ENCODE assay signal across 28 cellular contexts in genomic region chr3:184575701-184576100, GRCh38. TPM values are rescaled to one million over a fixed set of nuclear protein-coding genes. Genes with fewer than 3 reads are reported as not detected.
"Had no signal": no experiment of that assay in that cellular context is flagged by ENCODE, and none has a peak within 500 bp of the region (broad histone marks: within the 10 kb centered on the region; RNA-seq: fewer than 3 reads in every experiment).

No MANE protein-coding gene starts in this region.

- H3K27ac ChIP-seq: ascending aorta, body of pancreas, Peyer's patch, SJSA1 had no signal

- ATAC-seq: activated CD8-positive, alpha-beta memory T cell treated with anti-CD3 and anti-CD28 coated beads, Interleukin-2, amount 10 ng/mL, durations not matched to agents 7 days and 5 days; activated naive CD4-positive, alpha-beta T cell treated with anti-CD3 and anti-CD28 coated beads, Interleukin-2, amount 50 U/mL, for 72 hours; activated naive CD8-positive, alpha-beta T cell treated with anti-CD3 and anti-CD28 coated beads, Interleukin-2, amount 50 U/mL, for 24 hours; body of pancreas had no signal

- H3K36me3 Mint-ChIP-seq: activated CD8-positive, alpha-beta memory T cell treated with anti-CD3 and anti-CD28 coated beads, Interleukin-2, amount 10 ng/mL, durations not matched to agents 7 days and 5 days; activated naive CD4-positive, alpha-beta T cell treated with anti-CD3 and anti-CD28 coated beads, Interleukin-2, amount 50 U/mL, for 72 hours had no signal

- H3K4me1 Mint-ChIP-seq: activated CD8-positive, alpha-beta memory T cell treated with anti-CD3 and anti-CD28 coated beads, Interleukin-2, amount 10 ng/mL, durations not matched to agents 7 days and 5 days; activated naive CD8-positive, alpha-beta T cell treated with anti-CD3 and anti-CD28 coated beads, Interleukin-2, amount 50 U/mL, for 24 hours had no signal

- H3K4me3 ChIP-seq: ascending aorta, body of pancreas, Peyer's patch, SJSA1 had no signal

- H3K36me3 ChIP-seq: SJSA1 had no signal

- H3K27me3 ChIP-seq: ascending aorta, body of pancreas, Peyer's patch, SJSA1 had no signal

- H3K4me1 ChIP-seq: ascending aorta, body of pancreas had no signal

- H3K9me3 ChIP-seq: ascending aorta, body of pancreas, Peyer's patch, SJSA1 had no signal

- H3K27ac Mint-ChIP-seq: activated CD8-positive, alpha-beta memory T cell treated with anti-CD3 and anti-CD28 coated beads, Interleukin-2, amount 10 ng/mL, durations not matched to agents 7 days and 5 days; activated naive CD4-positive, alpha-beta T cell treated with anti-CD3 and anti-CD28 coated beads, Interleukin-2, amount 50 U/mL, for 72 hours; activated naive CD8-positive, alpha-beta T cell treated with anti-CD3 and anti-CD28 coated beads, Interleukin-2, amount 50 U/mL, for 24 hours; activated T-cell treated with anti-CD3 and anti-CD28 coated beads, Interleukin-2, amount 50 U/mL, for 24 hours; activated T-helper 1 cell treated with anti-CD3 and anti-CD28 coated beads, Interleukin-12 subunit alpha, Interleukin-12 subunit beta, Interleukin-2, Interleukin-4 antibody, amounts not matched to agents 30 ng/mL and 10 ng/mL and 1 ng/mL, durations not matched to agents 14 hours and 24 hours and 36 hours; T-helper 1 cell treated with Interleukin-12 subunit alpha and Interleukin-12 subunit beta and Interleukin-4 antibody, amounts not matched to agents 30 μg/mL and 1 μg/mL, for 36 hours; WTC11 had no signal

- H3K9me3 Mint-ChIP-seq: activated naive CD4-positive, alpha-beta T cell treated with anti-CD3 and anti-CD28 coated beads, Interleukin-2, amount 50 U/mL, for 72 hours; activated naive CD8-positive, alpha-beta T cell treated with anti-CD3 and anti-CD28 coated beads, Interleukin-2, amount 50 U/mL, for 24 hours; activated T-cell treated with anti-CD3 and anti-CD28 coated beads, Interleukin-2, amount 50 U/mL, for 24 hours; activated T-helper 1 cell treated with anti-CD3 and anti-CD28 coated beads, Interleukin-12 subunit alpha, Interleukin-12 subunit beta, Interleukin-2, Interleukin-4 antibody, amounts not matched to agents 30 ng/mL and 10 ng/mL and 1 ng/mL, durations not matched to agents 14 hours and 24 hours and 36 hours; T-helper 1 cell treated with Interleukin-12 subunit alpha and Interleukin-12 subunit beta and Interleukin-4 antibody, amounts not matched to agents 30 μg/mL and 1 μg/mL, for 36 hours; WTC11 had no signal

- DNase-seq: activated CD4-positive, alpha-beta T cell treated with anti-CD3 and anti-CD28 coated beads for 48 hours; activated CD4-positive, alpha-beta T cell treated with anti-CD3 and anti-CD28 coated beads, Interleukin-2, amount 50 U/mL, for 4 hours; activated CD4-positive, CD25-positive, alpha-beta regulatory T cell treated with anti-CD3 and anti-CD28 coated beads, Interleukin-2, amount 50 U/mL, for 72 hours; activated CD8-positive, alpha-beta memory T cell treated with anti-CD3 and anti-CD28 coated beads, Interleukin-2, amount 10 ng/mL, durations not matched to agents 7 days and 5 days; activated effector memory CD4-positive, alpha-beta T cell treated with Interleukin-2 at 50 U/mL for 16 hours; activated naive CD4-positive, alpha-beta T cell treated with Interleukin-2 at 50 U/mL for 16 hours; activated naive CD8-positive, alpha-beta T cell treated with anti-CD3 and anti-CD28 coated beads, Interleukin-2, amount 50 U/mL, for 24 hours; activated T-cell treated with anti-CD3 and anti-CD28 coated beads, Interleukin-2, amount 50 U/mL, for 24 hours; amniotic stem cell; body of pancreas; Kasumi-1; KBM-7; NCI-H1048; NCI-H1436; NCI-H1694 treated with DMSO at 0.1 percent for 48 hours; NCI-H2029 treated with DMSO at 0.1 percent for 48 hours; NCI-H345; NCI-H510A treated with DMSO at 0.1 percent for 48 hours; NCI-H69; NK-92 treated with Interleukin-12 subunit alpha and Interleukin-12 subunit beta, amount 100 ng/mL, for 24 hours; Peyer's patch; SHP77 had no signal

- H3K4me3 Mint-ChIP-seq: activated CD8-positive, alpha-beta memory T cell treated with anti-CD3 and anti-CD28 coated beads, Interleukin-2, amount 10 ng/mL, durations not matched to agents 7 days and 5 days; activated naive CD8-positive, alpha-beta T cell treated with anti-CD3 and anti-CD28 coated beads, Interleukin-2, amount 50 U/mL, for 24 hours; activated T-cell treated with anti-CD3 and anti-CD28 coated beads, Interleukin-2, amount 50 U/mL, for 24 hours; activated T-helper 1 cell treated with anti-CD3 and anti-CD28 coated beads, Interleukin-12 subunit alpha, Interleukin-12 subunit beta, Interleukin-2, Interleukin-4 antibody, amounts not matched to agents 30 ng/mL and 10 ng/mL and 1 ng/mL, durations not matched to agents 14 hours and 24 hours and 36 hours; T-helper 1 cell treated with Interleukin-12 subunit alpha and Interleukin-12 subunit beta and Interleukin-4 antibody, amounts not matched to agents 30 μg/mL and 1 μg/mL, for 36 hours had no signal

RNA-seq across cellular contexts. Expression of gene EPHB3, which starts 14.1 kb away (rescaled TPM):
- total RNA-seq: activated CD8-positive, alpha-beta memory T cell treated with anti-CD3 and anti-CD28 coated beads, Interleukin-2, amount 10 ng/mL, durations not matched to agents 7 days and 5 days had no signal
